ENCODE assay signal across 1 cellular context in the genomic region with DNA sequence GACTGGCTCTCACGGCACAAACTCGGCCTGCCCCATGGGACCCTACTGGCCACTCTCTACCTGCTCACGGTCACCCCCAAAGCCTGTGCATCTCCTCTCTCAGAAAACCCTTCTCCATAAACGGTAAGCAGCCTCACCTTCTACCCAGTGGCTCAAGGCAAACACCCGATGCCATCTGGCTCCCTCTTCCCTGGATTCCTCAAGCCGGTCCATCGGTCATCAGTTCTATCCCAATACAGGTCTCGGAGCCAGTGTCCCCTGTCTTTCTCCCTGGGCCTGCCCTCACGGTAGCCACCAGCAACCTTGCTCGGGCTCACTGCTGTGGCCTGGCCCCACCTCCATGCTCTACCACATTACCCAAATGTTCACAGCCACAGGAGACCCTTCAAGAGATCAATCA.
TF ChIP-seq lines count a peak whose summit lies in the region.

No MANE protein-coding gene starts in this region.

TF ChIP-seq in IMR-90, 13 proteins besides CTCF, POLR2A, EP300 and RAD21:
- TF ChIP-seq CEBPB (IDR thresholded peaks at IDR 0.05; ENCODE audit: low read depth, low read length) (no peak), RCOR1 (IDR thresholded peaks at IDR 0.05; ENCODE audit: insufficient replicate concordance, low read length) (no peak), MAFK (IDR thresholded peaks at IDR 0.05; ENCODE audit: low read depth, low read length) (no peak), NFE2L2 (IDR thresholded peaks at IDR 0.05; ENCODE audit: low read depth, low read length) (no peak), MAZ (IDR thresholded peaks at IDR 0.05; ENCODE audit: borderline replicate concordance, low read depth, low read length) (no peak), CHD1 (IDR thresholded peaks at IDR 0.05; ENCODE audit: low read depth, low read length) (no peak), BHLHE40 (IDR thresholded peaks at IDR 0.05; ENCODE audit: low read depth, low read length) (no peak), RFX5 (IDR thresholded peaks at IDR 0.05; ENCODE audit: low read depth, low read length) (no peak), MXI1 (IDR thresholded peaks at IDR 0.05; ENCODE audit: borderline replicate concordance, low read depth, low read length) (no peak), SMC3 (IDR thresholded peaks at IDR 0.05; ENCODE audit: low read depth, low read length) (no peak), FOS (IDR thresholded peaks at IDR 0.05; ENCODE audit: low read depth, low read length) (no peak)
- TF ChIP-seq, protein P1, sequence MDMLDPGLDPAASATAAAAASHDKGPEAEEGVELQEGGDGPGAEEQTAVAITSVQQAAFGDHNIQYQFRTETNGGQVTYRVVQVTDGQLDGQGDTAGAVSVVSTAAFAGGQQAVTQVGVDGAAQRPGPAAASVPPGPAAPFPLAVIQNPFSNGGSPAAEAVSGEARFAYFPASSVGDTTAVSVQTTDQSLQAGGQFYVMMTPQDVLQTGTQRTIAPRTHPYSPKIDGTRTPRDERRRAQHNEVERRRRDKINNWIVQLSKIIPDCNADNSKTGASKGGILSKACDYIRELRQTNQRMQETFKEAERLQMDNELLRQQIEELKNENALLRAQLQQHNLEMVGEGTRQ (IDR thresholded peaks at IDR 0.05; ENCODE audit: low read depth, low read length): no peak
- TF ChIP-seq, protein P2, sequence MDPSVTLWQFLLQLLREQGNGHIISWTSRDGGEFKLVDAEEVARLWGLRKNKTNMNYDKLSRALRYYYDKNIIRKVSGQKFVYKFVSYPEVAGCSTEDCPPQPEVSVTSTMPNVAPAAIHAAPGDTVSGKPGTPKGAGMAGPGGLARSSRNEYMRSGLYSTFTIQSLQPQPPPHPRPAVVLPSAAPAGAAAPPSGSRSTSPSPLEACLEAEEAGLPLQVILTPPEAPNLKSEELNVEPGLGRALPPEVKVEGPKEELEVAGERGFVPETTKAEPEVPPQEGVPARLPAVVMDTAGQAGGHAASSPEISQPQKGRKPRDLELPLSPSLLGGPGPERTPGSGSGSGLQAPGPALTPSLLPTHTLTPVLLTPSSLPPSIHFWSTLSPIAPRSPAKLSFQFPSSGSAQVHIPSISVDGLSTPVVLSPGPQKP (IDR thresholded peaks at IDR 0.05; ENCODE audit: borderline replicate concordance, low read depth, low read length): no peak
